ENCODE assay signal across 25 cellular contexts in the genomic region with DNA sequence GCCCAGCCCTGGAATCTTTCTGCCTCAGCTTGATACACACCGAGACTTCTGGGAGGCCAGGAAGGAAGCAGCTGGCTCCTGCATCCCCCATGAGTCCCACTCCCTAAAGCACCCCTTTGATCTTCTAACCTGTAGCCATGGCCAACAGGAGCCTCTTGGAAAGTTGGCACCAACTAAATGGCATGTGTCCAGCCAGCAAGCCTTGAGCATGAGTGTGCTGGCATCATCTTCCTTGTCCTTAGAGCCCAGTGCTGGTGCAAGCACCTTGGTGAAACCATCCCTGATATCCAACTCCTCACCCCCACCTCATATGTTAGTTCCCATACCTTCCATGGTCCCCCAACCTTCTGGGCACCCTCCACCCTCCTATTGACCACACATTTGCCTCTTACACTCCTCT.
DNase-seq lines count a peak whose midpoint lies in the region; ATAC-seq, FAIRE-seq and TF ChIP-seq lines count a peak whose summit lies in the region.
"Had no signal": no experiment of that assay in that cellular context is flagged by ENCODE, and none has a peak within 500 bp of the region (broad histone marks: within the 10 kb centered on the region; RNA-seq: fewer than 3 reads in every experiment).

No MANE protein-coding gene starts in this region.

- H3K18ac ChIP-seq in H1 (ENCODE audit: extremely low read depth, low read length) (no peak overlapping the region), neuronal stem cell (ENCODE audit: low read length) (peak overlapping the region; percentile 40)

- no peak overlapping the region for H3K56ac ChIP-seq in H1 (replicated peaks; ENCODE audit: insufficient read length, low read depth, low read length)

- H3K4me1 ChIP-seq in left ventricle myocardium inferior (no peaks in the 10 kb centered on the region), H1 (replicated peaks in 1 of 4; ENCODE audit: control insufficient read depth in 3 of 4, insufficient read depth in 4 of 4, low read length in 3 of 4) (peaks cover 14 to 25% (median 17%) of the 10 kb centered on the region in 4 experiments), neuronal stem cell (ENCODE audit: control insufficient read depth in 2 of 2, insufficient read depth in 1 of 2, low read depth in 1 of 2, low read length in 2 of 2) (peaks cover 20 to 22% of the 10 kb centered on the region in 2 donors), spleen (no peaks in the 10 kb centered on the region)
- H3K4me1 ChIP-seq: HAP-1 had no signal

- no peak overlapping the region for H4K91ac ChIP-seq in H1 (replicated peaks; ENCODE audit: insufficient read length, low read length)
- no peak overlapping the region for H4K91ac ChIP-seq in neuronal stem cell (ENCODE audit: low read depth, low read length, poor library complexity)

- H3K4me1 Mint-ChIP-seq in progenitor cell of endocrine pancreas (ENCODE audit: low read depth) = peaks cover 39% of the 10 kb centered on the region
- H3K4me1 Mint-ChIP-seq: B cell; CD4-positive, CD25-positive, alpha-beta regulatory T cell had no signal

- H3K9ac ChIP-seq in H1 (replicated peaks in 1 of 4; ENCODE audit: extremely low read depth in 1 of 4, low read depth in 3 of 4, low read length in 3 of 4) (no peak overlapping the region), neuronal stem cell (ENCODE audit: low read depth, low read length, poor library complexity) (no peak overlapping the region)
- H3K9ac ChIP-seq: BLaER1, GM23248 had no signal

- H2AFZ ChIP-seq in H1 (ENCODE audit: low read length) (no peak overlapping the region), neuronal stem cell (ENCODE audit: low read length) (no peak overlapping the region)
- H2AFZ ChIP-seq: GM23248 had no signal

- H2BK12ac ChIP-seq in H1 (ENCODE audit: low read depth, low read length) (no peak overlapping the region), neuronal stem cell (ENCODE audit: low read length) (no peak overlapping the region)

- 87% methylated on average over 1 of the region's 1 CpG; no CpG with 5 or more reads in 1 of the 2 experiments for WGBS in H1 (ENCODE audit: extremely low coverage in 1 of 2, insufficient coverage in 1 of 2, insufficient read length in 1 of 2, insufficient replicate concordance in 2 of 2, low coverage in 1 of 2, low lambda C conversion rate in 2 of 2, missing lambda C conversion rate in 1 of 2), 2 experiments
- WGBS in neuronal stem cell (ENCODE audit: extremely low coverage in 2 of 2, insufficient read length in 2 of 2, insufficient replicate concordance in 1 of 2), 2 donors = no CpG with 5 or more reads among the region's 1 CpG
- 67 to 83% (median 77%) methylated on average over 1 of the region's 1 CpG for WGBS in spleen, 5 donors

- TF ChIP-seq POLR2A in H1 (IDR thresholded peaks at IDR 0.05; ENCODE audit: control extremely low read depth in 1 of 2, low read depth in 2 of 2, low read length in 2 of 2) (no peak), spleen (IDR thresholded peaks at IDR 0.05) (no peak)

- no peak for TF ChIP-seq RAD21 in H1 (IDR thresholded peaks at IDR 0.05 in 1 of 2, conservative IDR thresholded peaks at IDR 0.05 in 1 of 2; ENCODE audit: low read depth in 2 of 2, low read length in 2 of 2)

- H3K27ac Mint-ChIP-seq in progenitor cell of endocrine pancreas = no peak overlapping the region
- H3K27ac Mint-ChIP-seq: B cell; CD4-positive, CD25-positive, alpha-beta regulatory T cell; CD8-positive, alpha-beta T cell; HFFc6 had no signal

- H4K5ac ChIP-seq in H1 (ENCODE audit: insufficient read length, low read depth, low read length) = no peak overlapping the region

- peaks cover 11% of the 10 kb centered on the region for H3K27me3 Mint-ChIP-seq in progenitor cell of endocrine pancreas
- H3K27me3 Mint-ChIP-seq: B cell; CD4-positive, CD25-positive, alpha-beta regulatory T cell had no signal

- H3K4me2 ChIP-seq in H1 (ENCODE audit: insufficient read depth in 1 of 2, low read depth in 2 of 2, low read length in 2 of 2) = no peak overlapping the region
- no peak overlapping the region for H3K4me2 ChIP-seq in neuronal stem cell (ENCODE audit: insufficient read depth, low read length, poor library complexity, severe bottlenecking)
- H3K4me2 ChIP-seq: BLaER1 had no signal

- no peak overlapping the region for H3K4me3 ChIP-seq in left ventricle myocardium inferior
- H3K4me3 ChIP-seq in H1 (ENCODE audit: extremely low read depth in 1 of 4, insufficient read depth in 2 of 4, low read depth in 3 of 4, low read length in 4 of 4) = no peak overlapping the region
- no peak overlapping the region for H3K4me3 ChIP-seq in neuronal stem cell (ENCODE audit: low read length in 2 of 2)
- H3K4me3 ChIP-seq in spleen = no peak overlapping the region
- H3K4me3 ChIP-seq in H7 (ENCODE audit: insufficient read depth, low read depth, low read length) = no peak overlapping the region
- H3K4me3 ChIP-seq: BLaER1, GM12878, GM23248, HAP-1 had no signal

- no peaks in the 10 kb centered on the region for H3K36me3 Mint-ChIP-seq in progenitor cell of endocrine pancreas (ENCODE audit: insufficient read depth)
- H3K36me3 Mint-ChIP-seq: CD4-positive, CD25-positive, alpha-beta regulatory T cell; CD8-positive, alpha-beta T cell had no signal

- H4K8ac ChIP-seq in H1 (ENCODE audit: extremely low read depth, insufficient read depth, low read length) (no peak overlapping the region), neuronal stem cell (ENCODE audit: low read depth, low read length) (no peak overlapping the region)

- TF ChIP-seq EP300 in H1 (IDR thresholded peaks at IDR 0.05; ENCODE audit: borderline replicate concordance in 1 of 2, low read depth in 2 of 2, low read length in 2 of 2) = no peak

- H2BK5ac ChIP-seq in H1 (ENCODE audit: low read depth, low read length) (no peak overlapping the region), neuronal stem cell (ENCODE audit: low read length) (no peak overlapping the region)

- no peaks in the 10 kb centered on the region for H3K79me2 ChIP-seq in H1 (ENCODE audit: control insufficient read depth in 1 of 2, insufficient read depth in 2 of 2, low read length in 2 of 2)

- TF ChIP-seq CTCF in left ventricle myocardium inferior (IDR thresholded peaks at IDR 0.05; ENCODE audit: borderline replicate concordance) (no peak), H1 (IDR thresholded peaks at IDR 0.05; ENCODE audit: control extremely low read depth in 1 of 3, insufficient read depth in 1 of 3, low read depth in 1 of 3, low read length in 3 of 3) (no peak), spleen (IDR thresholded peaks at IDR 0.05 in 8 of 11, conservative IDR thresholded peaks at IDR 0.05 in 3 of 11) (no peak), progenitor cell of endocrine pancreas (IDR thresholded peaks at IDR 0.05; ENCODE audit: unreplicated experiment) (no peak)

- H3K4me3 Mint-ChIP-seq in progenitor cell of endocrine pancreas (ENCODE audit: low read depth) = no peak overlapping the region
- H3K4me3 Mint-ChIP-seq: B cell; CD8-positive, alpha-beta T cell; HFFc6 had no signal

- H2BK15ac ChIP-seq in H1 (ENCODE audit: low read length) = no peak overlapping the region
- no peak overlapping the region for H2BK15ac ChIP-seq in neuronal stem cell (ENCODE audit: low read length)

- H2BK120ac ChIP-seq in H1 (replicated peaks; ENCODE audit: low read depth, low read length) = no peak overlapping the region
- no peak overlapping the region for H2BK120ac ChIP-seq in neuronal stem cell (ENCODE audit: low read depth, low read length)

- POLR2A ChIA-PET in H1 (lab: Charles Lee; ENCODE audit: partially characterized antibody) = no interaction called here

- no peak overlapping the region for H3K4ac ChIP-seq in H1 (replicated peaks; ENCODE audit: insufficient read length, low read depth, low read length)
- no peak overlapping the region for H3K4ac ChIP-seq in neuronal stem cell (ENCODE audit: low read length)

- no peak overlapping the region for H3K23ac ChIP-seq in H1 (ENCODE audit: insufficient read length)
- H3K23ac ChIP-seq in neuronal stem cell (ENCODE audit: low read depth, low read length, poor library complexity) = no peak overlapping the region

- ATAC-seq in left ventricle myocardium superior = peak; percentile 32
- ATAC-seq: CD8-positive, alpha-beta T cell; GM12878 had no signal

- 0 out of 2 replicates have a peak overlapping the region, but pooled peaks have one; percentile 48 for H2BK20ac ChIP-seq in H1 (ENCODE audit: low read length)

- H3K36me3 ChIP-seq in left ventricle myocardium inferior (no peaks in the 10 kb centered on the region), H1 (ENCODE audit: control insufficient read depth in 2 of 4, insufficient read depth in 4 of 4, low read length in 3 of 4) (no peaks in the 10 kb centered on the region), neuronal stem cell (replicated peaks in 1 of 2; ENCODE audit: control insufficient read depth in 2 of 2, insufficient read depth in 2 of 2, low read length in 2 of 2) (no peaks in the 10 kb centered on the region), spleen (peaks cover 0 to 27% (median 0%) of the 10 kb centered on the region in 6 donors), H7 (replicated peaks; ENCODE audit: control insufficient read depth, insufficient read depth, low read length) (no peaks in the 10 kb centered on the region)
- H3K36me3 ChIP-seq: HAP-1 had no signal

- H3K9me3 ChIP-seq in left ventricle myocardium inferior (replicated peaks) (no peaks in the 10 kb centered on the region), H1 (ENCODE audit: insufficient read depth in 2 of 2, low read depth in 1 of 2, low read length in 1 of 2) (no peaks in the 10 kb centered on the region), neuronal stem cell (replicated peaks in 1 of 2; ENCODE audit: control insufficient read depth in 2 of 2, insufficient read depth in 1 of 2, low read depth in 1 of 2, low read length in 2 of 2) (no peaks in the 10 kb centered on the region), spleen (no peaks in the 10 kb centered on the region)
- H3K9me3 ChIP-seq: BLaER1, HAP-1 had no signal

- H4K20me1 ChIP-seq in H1 (replicated peaks in 1 of 2; ENCODE audit: control insufficient read depth in 1 of 2, insufficient read depth in 2 of 2, low read length in 2 of 2) = no peaks in the 10 kb centered on the region
- H4K20me1 ChIP-seq: BLaER1 had no signal

- H2AK5ac ChIP-seq in H1 (ENCODE audit: low read depth, low read length) (no peak overlapping the region), neuronal stem cell (ENCODE audit: low read depth, low read length) (no peak overlapping the region)

- no peak for FAIRE-seq in H1 (lab: Jason Lieb, UNC)
- FAIRE-seq: A204.1, D721Med, GM12878, GM19239 had no signal

- H3K9me3 Mint-ChIP-seq in progenitor cell of endocrine pancreas (ENCODE audit: low read depth) = no peaks in the 10 kb centered on the region
- H3K9me3 Mint-ChIP-seq: CD4-positive, CD25-positive, alpha-beta regulatory T cell; CD8-positive, alpha-beta T cell; HFFc6 had no signal

- H3K23me2 ChIP-seq in H1 (ENCODE audit: low read depth, low read length) = no peaks in the 10 kb centered on the region; the same call in 1 of the 2 replicates

- H3K79me1 ChIP-seq in H1 (ENCODE audit: low read depth, low read length) = peaks cover 3% of the 10 kb centered on the region; the same call in 1 of the 2 replicates
- H3K79me1 ChIP-seq in neuronal stem cell (ENCODE audit: low read depth, low read length) = no peaks in the 10 kb centered on the region

- no peaks in the 10 kb centered on the region for H3K27me3 ChIP-seq in left ventricle myocardium inferior (ENCODE audit: low read depth)
- no peaks in the 10 kb centered on the region; a peak in 1 of 7 replicates for H3K27me3 ChIP-seq in H1 (replicated peaks in 1 of 4; ENCODE audit: control insufficient read depth in 3 of 4, extremely low read depth in 1 of 4, insufficient read depth in 3 of 4, low read length in 3 of 4)
- H3K27me3 ChIP-seq in neuronal stem cell (ENCODE audit: control insufficient read depth in 3 of 3, insufficient read depth in 3 of 3, low read depth in 1 of 3, low read length in 3 of 3) = no peaks in the 10 kb centered on the region
- H3K27me3 ChIP-seq in spleen (replicated peaks in 1 of 7) = no peaks in the 10 kb centered on the region
- no peaks in the 10 kb centered on the region for H3K27me3 ChIP-seq in H7 (ENCODE audit: control insufficient read depth, insufficient read depth, low read length)
- H3K27me3 ChIP-seq: BLaER1 had no signal

- H3K14ac ChIP-seq in H1 (ENCODE audit: insufficient read length) (no peak overlapping the region), neuronal stem cell (ENCODE audit: low read length) (no peak overlapping the region)

- H3K27ac ChIP-seq in left ventricle myocardium inferior (replicated peaks) = no peak overlapping the region
- no peak overlapping the region for H3K27ac ChIP-seq in H1 (ENCODE audit: low read depth, low read length)
- no peak overlapping the region for H3K27ac ChIP-seq in neuronal stem cell (replicated peaks; ENCODE audit: low read length)
- H3K27ac ChIP-seq in spleen = no peak overlapping the region
- H3K27ac ChIP-seq: 22Rv1, BLaER1, C4-2B, GM23248 had no signal

- intact Hi-C loops in left ventricle myocardium superior (cut with micrococcal nuclease) (no loop called here), left ventricle myocardium inferior (cut with micrococcal nuclease) (no loop called here), spleen (cut with DNase I; ENCODE audit: low total_unique reads) (no loop called here)

- DNase-seq in left ventricle myocardium superior = no peak
- no peak for DNase-seq in left ventricle myocardium inferior
- DNase-seq in H1 (ENCODE audit: low read depth in 1 of 2, low spot score in 2 of 2) = no peak
- no peak for DNase-seq in neuronal stem cell (ENCODE audit: low spot score)
- DNase-seq in spleen = peak; percentile 25
- DNase-seq in H7 = no peak
- no peak for DNase-seq in stimulated activated CD4-positive, alpha-beta T cell treated with anti-CD3 and anti-CD28 coated beads, Interleukin-15, amount 100 ng/mL, for 24 hours
- DNase-seq in progenitor cell of endocrine pancreas (ENCODE audit: low spot score, unreplicated experiment) = no peak
- DNase-seq: CD4-positive, CD25-positive, alpha-beta regulatory T cell; CD8-positive, alpha-beta T cell; DMS 273 treated with DMSO at 0.1 percent for 48 hours; DMS79; EL; GDM1; GM23248; HFFc6 had no signal

- CTCF ChIA-PET in H1 (lab: Charles Lee; ENCODE audit: partially characterized antibody) = interaction anchor here (1.8 kb wide), 1 partner anchor 14 kb away, joined by 5 read pairs; no protein-coding TSS in a partner anchor
